ENCODE assay signal across 28 cellular contexts in genomic region chr5:119129770-119130169, GRCh38.
"Had no signal": no experiment of that assay in that cellular context is flagged by ENCODE, and none has a peak within 500 bp of the region (broad histone marks: within the 10 kb centered on the region; RNA-seq: fewer than 3 reads in every experiment).

No MANE protein-coding gene starts in this region.

- H3K9me3 ChIP-seq: heart right ventricle, left ventricle myocardium inferior, mucosa of descending colon, neutrophil, right atrium auricular region, right lobe of liver, suprapubic skin, thoracic aorta, tibial artery, upper lobe of right lung had no signal

- H3K27me3 Mint-ChIP-seq: naive thymus-derived CD8-positive, alpha-beta T cell; progenitor cell of endocrine pancreas; stimulated activated naive B cell treated with anti-CD40 and anti-IgM and Interleukin-4, amounts not matched to agents 10 μg/mL and 1 μg/mL and 100 μg/mL, for 72 hours had no signal

- H3K4me1 ChIP-seq: heart right ventricle, left ventricle myocardium inferior, neural progenitor cell, right atrium auricular region, suprapubic skin, tibial artery, upper lobe of right lung had no signal

- H3K4me3 Mint-ChIP-seq: naive thymus-derived CD8-positive, alpha-beta T cell; nephron; neural progenitor cell; stimulated activated naive B cell treated with anti-CD40 and anti-IgM and Interleukin-4, amounts not matched to agents 10 μg/mL and 1 μg/mL and 100 μg/mL, for 72 hours had no signal

- H3K4me3 ChIP-seq: heart right ventricle, hepatocyte, left ventricle myocardium inferior, lung, mucosa of descending colon, neural progenitor cell, right atrium auricular region, right lobe of liver, smooth muscle cell, suprapubic skin, thoracic aorta, tibial artery, upper lobe of right lung had no signal

- H3K27me3 ChIP-seq: heart right ventricle, hepatocyte, neural progenitor cell, neutrophil, right atrium auricular region, right lobe of liver, suprapubic skin, tibial artery, upper lobe of right lung had no signal

- H3K27ac ChIP-seq: heart right ventricle, hepatocyte, left ventricle myocardium inferior, neural progenitor cell, neutrophil, right atrium auricular region, right lobe of liver, suprapubic skin, thoracic aorta, tibial artery, upper lobe of right lung had no signal

- H3K4me1 Mint-ChIP-seq: nephron, neural progenitor cell had no signal

- DNase-seq: heart right ventricle; islet precursor cell; left ventricle myocardium inferior; midbrain; mucosa of descending colon; naive thymus-derived CD8-positive, alpha-beta T cell; occipital lobe; right lobe of liver; stimulated activated CD4-positive, alpha-beta T cell treated with anti-CD3 and anti-CD28 coated beads, Interleukin-1b, Interleukin-23, amount 100 ng/mL, for 48 hours; stimulated activated CD4-positive, alpha-beta T cell treated with anti-CD3 and anti-CD28 coated beads, Interleukin-2, amount 100 ng/mL, for 48 hours; stimulated activated CD4-positive, alpha-beta T cell treated with anti-CD3 and anti-CD28 coated beads, Interleukin-4, amount 100 ng/mL, for 4 hours; stimulated activated CD8-positive, alpha-beta memory T cell treated with anti-CD3 and anti-CD28 coated beads, Interleukin-4, amount 100 ng/mL, for 48 hours; stimulated activated naive B cell treated with anti-CD40 and anti-IgM and Interleukin-4, amounts not matched to agents 10 μg/mL and 1 μg/mL and 100 μg/mL, for 72 hours; stimulated activated naive CD8-positive, alpha-beta T cell treated with anti-CD3 and anti-CD28 coated beads, Interleukin-15, Interleukin-2, amounts not matched to agents 100 U/mL and 50 U/mL, for 24 hours; tibial artery; trophoblast cell; upper lobe of right lung had no signal

- H2AFZ ChIP-seq: hepatocyte, neural progenitor cell had no signal

- H3K27ac Mint-ChIP-seq: naive thymus-derived CD8-positive, alpha-beta T cell; neural progenitor cell; progenitor cell of endocrine pancreas; stimulated activated naive B cell treated with anti-CD40 and anti-IgM and Interleukin-4, amounts not matched to agents 10 μg/mL and 1 μg/mL and 100 μg/mL, for 72 hours had no signal

- H3K9ac ChIP-seq: neural progenitor cell had no signal

- H3K9me3 Mint-ChIP-seq: stimulated activated naive B cell treated with anti-CD40 and anti-IgM and Interleukin-4, amounts not matched to agents 10 μg/mL and 1 μg/mL and 100 μg/mL, for 72 hours had no signal

- H3K4me2 ChIP-seq: hepatocyte, neural progenitor cell, smooth muscle cell had no signal

- ATAC-seq: heart right ventricle; mucosa of descending colon; naive thymus-derived CD8-positive, alpha-beta T cell; right lobe of liver; stimulated activated naive B cell treated with anti-CD40 and anti-IgM and Interleukin-4, amounts not matched to agents 10 μg/mL and 1 μg/mL and 100 μg/mL, for 72 hours; stimulated activated naive CD8-positive, alpha-beta T cell treated with anti-CD3 and anti-CD28 coated beads, Interleukin-15, Interleukin-2, amounts not matched to agents 100 U/mL and 50 U/mL, for 24 hours; upper lobe of right lung had no signal

- H3K79me2 ChIP-seq: hepatocyte had no signal

- FAIRE-seq: urothelium cell line had no signal
